10 cellular contexts compared by ENCODE assay signal in the genomic region with DNA sequence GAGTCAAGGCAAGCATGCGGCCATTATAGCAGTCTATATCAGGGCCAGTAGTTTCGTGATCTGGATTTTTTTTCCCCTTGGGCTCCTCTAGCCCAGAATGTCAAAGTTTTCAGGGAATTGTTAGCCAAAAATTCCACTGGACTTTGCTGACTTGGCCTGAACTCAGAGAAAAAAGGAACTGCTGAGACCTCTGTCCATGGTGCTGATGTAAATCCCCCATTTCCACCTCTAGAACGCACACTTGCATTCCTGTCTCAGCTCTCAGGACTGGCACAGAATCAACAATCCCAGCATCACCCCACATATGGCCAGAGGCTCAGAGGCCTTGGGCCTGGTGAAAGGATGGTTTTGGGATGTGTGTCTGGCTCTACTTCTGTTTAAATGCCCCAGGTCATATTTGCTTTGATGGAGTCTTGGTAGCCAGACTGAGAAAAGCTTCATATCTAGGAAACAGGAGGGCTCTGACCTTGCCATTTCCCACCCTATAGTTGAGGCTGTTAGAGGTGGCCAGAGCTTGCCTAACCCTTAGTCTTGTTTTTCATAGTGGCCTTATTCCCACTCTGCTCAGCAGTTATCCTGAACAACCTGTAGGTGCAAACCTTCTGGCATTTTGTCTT. TPM values are rescaled to one million over a fixed set of nuclear protein-coding genes. Genes with fewer than 3 reads are reported as not detected.
DNase-seq lines count a peak whose midpoint lies in the region; ATAC-seq, FAIRE-seq and TF ChIP-seq lines count a peak whose summit lies in the region.
"Had no signal": no experiment of that assay in that cellular context is flagged by ENCODE, and none has a peak within 500 bp of the region (broad histone marks: within the 10 kb centered on the region; RNA-seq: fewer than 3 reads in every experiment).

No MANE protein-coding gene starts in this region.

- no peak overlapping the region for H2BK20ac ChIP-seq in H1 (ENCODE audit: low read length)

- H3K56ac ChIP-seq in H1 (replicated peaks; ENCODE audit: insufficient read length, low read depth, low read length), result no peak overlapping the region

- FAIRE-seq in H1 (lab: Jason Lieb, UNC), result peak; percentile 99

- no peak overlapping the region for H2BK120ac ChIP-seq in H1 (replicated peaks; ENCODE audit: low read depth, low read length)

- no peak overlapping the region for H3K18ac ChIP-seq in H1 (ENCODE audit: extremely low read depth, low read length)

- H3K14ac ChIP-seq in H1 (ENCODE audit: insufficient read length), result no peak overlapping the region

- H4K91ac ChIP-seq in H1 (replicated peaks; ENCODE audit: insufficient read length, low read length), result no peak overlapping the region

- H4K8ac ChIP-seq in H1 (ENCODE audit: extremely low read depth, insufficient read depth, low read length), result no peak overlapping the region

- H3K4ac ChIP-seq in H1 (replicated peaks; ENCODE audit: insufficient read length, low read depth, low read length), result no peak overlapping the region

- H2AFZ ChIP-seq in H1 (ENCODE audit: low read length), result no peak overlapping the region

- no peak overlapping the region for H3K4me2 ChIP-seq in H1 (ENCODE audit: insufficient read depth in 1 of 2, low read depth in 2 of 2, low read length in 2 of 2)

- CTCF ChIA-PET in H1 (lab: Charles Lee; ENCODE audit: partially characterized antibody), result interaction anchor here (0.6 to 1.4 kb wide), 6 partner anchors 11 to 160 kb away, joined by 3 to 7 read pairs (median 3); no protein-coding TSS in a partner anchor

- no peaks in the 10 kb centered on the region for H3K36me3 ChIP-seq in H1 (ENCODE audit: control insufficient read depth in 2 of 4, insufficient read depth in 4 of 4, low read length in 3 of 4)

- no peak overlapping the region for H2BK5ac ChIP-seq in H1 (ENCODE audit: low read depth, low read length)

- no peaks in the 10 kb centered on the region for H3K27me3 ChIP-seq in H1 (replicated peaks in 1 of 4; ENCODE audit: control insufficient read depth in 3 of 4, extremely low read depth in 1 of 4, insufficient read depth in 3 of 4, low read length in 3 of 4)

- H3K9ac ChIP-seq in H1 (replicated peaks in 1 of 4; ENCODE audit: extremely low read depth in 1 of 4, low read depth in 3 of 4, low read length in 3 of 4), result no peak overlapping the region

- H3K9me3 Mint-ChIP-seq in activated CD4-positive, alpha-beta T cell treated with anti-CD3 and anti-CD28 coated beads, Interleukin-2, amount 10 ng/mL, durations not matched to agents 24 days and 14 days, result peaks cover 14% of the 10 kb centered on the region

- no peak overlapping the region for H3K4me3 ChIP-seq in H1 (ENCODE audit: extremely low read depth in 1 of 4, insufficient read depth in 2 of 4, low read depth in 3 of 4, low read length in 4 of 4)
- H3K4me3 ChIP-seq: skin epidermis had no signal

- DNase-seq in activated CD4-positive, alpha-beta T cell treated with anti-CD3 and anti-CD28 coated beads, Interleukin-2, amount 10 ng/mL, durations not matched to agents 24 days and 14 days, result peak; percentile 79
- DNase-seq in activated CD4-positive, alpha-beta T cell treated with anti-CD3 and anti-CD28 coated beads for 1 hour, result no peak
- DNase-seq in NOMO-1 treated with DMSO at 0.1 percent for 48 hours (lab: John Stamatoyannopoulos, UW; ENCODE audit: unreplicated experiment) (peak; percentile 41), H1 (ENCODE audit: low read depth in 1 of 2, low spot score in 2 of 2) (peak in 1 of 2 experiments; percentile 72), mucosa of gallbladder (ENCODE audit: low spot score) (peak; percentile 53), NCI-H2029 treated with DMSO at 0.1 percent for 48 hours (lab: John Stamatoyannopoulos, UW) (no peak)

- no peak overlapping the region for H3K27ac ChIP-seq in H1 (ENCODE audit: low read depth, low read length)
- H3K27ac ChIP-seq: skin epidermis had no signal

- no peaks in the 10 kb centered on the region for H3K9me3 ChIP-seq in H1 (ENCODE audit: insufficient read depth in 2 of 2, low read depth in 1 of 2, low read length in 1 of 2)

- TF ChIP-seq EP300 in H1 (IDR thresholded peaks at IDR 0.05; ENCODE audit: borderline replicate concordance in 1 of 2, low read depth in 2 of 2, low read length in 2 of 2), result no peak

- H3K27ac Mint-ChIP-seq in activated CD4-positive, alpha-beta T cell treated with anti-CD3 and anti-CD28 coated beads, Interleukin-2, amount 10 ng/mL, durations not matched to agents 24 days and 14 days, result no peak overlapping the region
- H3K27ac Mint-ChIP-seq: CD8-positive, alpha-beta T cell had no signal

- H3K79me2 ChIP-seq in H1 (ENCODE audit: control insufficient read depth in 1 of 2, insufficient read depth in 2 of 2, low read length in 2 of 2), result no peaks in the 10 kb centered on the region

- H3K4me3 Mint-ChIP-seq in activated CD4-positive, alpha-beta T cell treated with anti-CD3 and anti-CD28 coated beads, Interleukin-2, amount 10 ng/mL, durations not matched to agents 24 days and 14 days, result no peak overlapping the region
- H3K4me3 Mint-ChIP-seq: CD8-positive, alpha-beta T cell had no signal

- H4K5ac ChIP-seq in H1 (ENCODE audit: insufficient read length, low read depth, low read length), result no peak overlapping the region

- intact Hi-C loops in activated CD4-positive, alpha-beta T cell treated with anti-CD3 and anti-CD28 coated beads, Interleukin-2, amount 10 ng/mL, durations not matched to agents 24 days and 14 days (cut with micrococcal nuclease), result no loop called here

- no peak for TF ChIP-seq POLR2A in H1 (IDR thresholded peaks at IDR 0.05; ENCODE audit: control extremely low read depth in 1 of 2, low read depth in 2 of 2, low read length in 2 of 2)

- TF ChIP-seq RAD21 in H1 (IDR thresholded peaks at IDR 0.05 in 1 of 2, conservative IDR thresholded peaks at IDR 0.05 in 1 of 2; ENCODE audit: low read depth in 2 of 2, low read length in 2 of 2), result peak; percentile 60 to 71

- no peaks in the 10 kb centered on the region for H3K36me3 Mint-ChIP-seq in activated CD4-positive, alpha-beta T cell treated with anti-CD3 and anti-CD28 coated beads, Interleukin-2, amount 10 ng/mL, durations not matched to agents 24 days and 14 days (ENCODE audit: low read depth)
- H3K36me3 Mint-ChIP-seq: CD8-positive, alpha-beta T cell had no signal

- no peaks in the 10 kb centered on the region for H3K79me1 ChIP-seq in H1 (ENCODE audit: low read depth, low read length)

- ATAC-seq in GM19452 (IDR thresholded peaks at IDR 0.05; ENCODE audit: unreplicated experiment) (no peak), HG03439 (IDR thresholded peaks at IDR 0.05; ENCODE audit: unreplicated experiment) (no peak)
- ATAC-seq: CD8-positive, alpha-beta T cell had no signal

- peaks cover 15% of the 10 kb centered on the region for H3K27me3 Mint-ChIP-seq in activated CD4-positive, alpha-beta T cell treated with anti-CD3 and anti-CD28 coated beads, Interleukin-2, amount 10 ng/mL, durations not matched to agents 24 days and 14 days

- 15% methylated on average over 3 of the region's 3 CpGs; no CpG with 5 or more reads in 1 of the 2 experiments for WGBS in H1 (ENCODE audit: extremely low coverage in 1 of 2, insufficient coverage in 1 of 2, insufficient read length in 1 of 2, insufficient replicate concordance in 2 of 2, low coverage in 1 of 2, low lambda C conversion rate in 2 of 2, missing lambda C conversion rate in 1 of 2), 2 experiments

- H2AK5ac ChIP-seq in H1 (ENCODE audit: low read depth, low read length), result no peak overlapping the region

- no peaks in the 10 kb centered on the region for H4K20me1 ChIP-seq in H1 (replicated peaks in 1 of 2; ENCODE audit: control insufficient read depth in 1 of 2, insufficient read depth in 2 of 2, low read length in 2 of 2)

- no peaks in the 10 kb centered on the region for H3K4me1 ChIP-seq in H1 (replicated peaks in 1 of 4; ENCODE audit: control insufficient read depth in 3 of 4, insufficient read depth in 4 of 4, low read length in 3 of 4)

- no peaks in the 10 kb centered on the region for H3K4me1 Mint-ChIP-seq in activated CD4-positive, alpha-beta T cell treated with anti-CD3 and anti-CD28 coated beads, Interleukin-2, amount 10 ng/mL, durations not matched to agents 24 days and 14 days

- peak; percentile 41 to 81 (median 61) for TF ChIP-seq CTCF in H1 (IDR thresholded peaks at IDR 0.05; ENCODE audit: control extremely low read depth in 1 of 3, insufficient read depth in 1 of 3, low read depth in 1 of 3, low read length in 3 of 3)

- H2BK15ac ChIP-seq in H1 (ENCODE audit: low read length), result no peak overlapping the region

- no peak overlapping the region for H3K23ac ChIP-seq in H1 (ENCODE audit: insufficient read length)

- POLR2A ChIA-PET in H1 (lab: Charles Lee; ENCODE audit: partially characterized antibody), result interaction anchor here (0.7 kb wide), 1 partner anchor 17 kb away, joined by 4 read pairs; the partner anchor contains the start of gene EFCAB14

- H2BK12ac ChIP-seq in H1 (ENCODE audit: low read depth, low read length), result no peak overlapping the region

- peaks cover 1% of the 10 kb centered on the region; the same call in 1 of the 2 replicates for H3K23me2 ChIP-seq in H1 (ENCODE audit: low read depth, low read length)

TF ChIP-seq in H1, 55 proteins besides CTCF, POLR2A, EP300 and RAD21:
- TF ChIP-seq BACH1 (IDR thresholded peaks at IDR 0.05; ENCODE audit: low read length), result peak; percentile 13; the same call in 1 of the 2 replicates
- peak; percentile 89 for TF ChIP-seq TEAD4 (IDR thresholded peaks at IDR 0.05; ENCODE audit: low read depth, low read length)
- no peak for TF ChIP-seq SAP30 (IDR thresholded peaks at IDR 0.05; ENCODE audit: insufficient read depth, insufficient replicate concordance, low read length)
- TF ChIP-seq SIN3A (conservative IDR thresholded peaks at IDR 0.05 in 1 of 2, IDR thresholded peaks at IDR 0.05 in 1 of 2; ENCODE audit: low read depth in 1 of 2, low read length in 2 of 2), result peak; percentile 76 to 85; a peak in 3 of 4 replicates
- TF ChIP-seq MAFK (IDR thresholded peaks at IDR 0.05; ENCODE audit: low read depth, low read length), result peak; percentile 17; the same call in 1 of the 2 replicates
TF ChIP-seq in H1: peak in this region for 4.

RNA-seq across cellular contexts. Expression of gene EFCAB14, which starts 16.9 kb away (rescaled TPM):
- 63.9 and 70.4 TPM in 2 replicates for total RNA-seq in activated CD4-positive, alpha-beta T cell treated with anti-CD3 and anti-CD28 coated beads, Interleukin-2, amount 10 ng/mL, durations not matched to agents 24 days and 14 days
- 36.9 and 40.4 TPM in 2 replicates for total RNA-seq in H1 (2021; fragmentation: NEBNext Ultra II Directional; extraction: Animal tissue kit (Norgen Biotek cat#: 25700))
- 14.0 and 19.4 TPM in 2 replicates for polyA plus RNA-seq in H1 (2011; rRNA removed)
- 20.0 TPM for polyA plus RNA-seq in H1 (2011; cell fraction: cytosol; rRNA removed)
- 18.3 TPM for polyA plus RNA-seq in H1 (2011; cell fraction: nucleus; rRNA removed)
- polyA plus RNA-seq in H1 (2012, experiment 1 of 2), result 13.3 to 19.9 TPM (median 17.7 TPM) in 4 replicates
- 4.5 TPM for polyA plus RNA-seq in H1 (2012, experiment 2 of 2)
- polyA plus RNA-seq in H1 (2013, experiment 1 of 2), result 35.7 TPM
- polyA plus RNA-seq in H1 (2013, experiment 2 of 2), result 37.0 TPM
- polyA minus RNA-seq in H1 (2011; rRNA and poly(A)+ RNA removed), result 28.2 and 35.7 TPM in 2 replicates
- polyA minus RNA-seq in H1 (2011; cell fraction: cytosol; rRNA and poly(A)+ RNA removed), result 26.2 TPM
- polyA minus RNA-seq in H1 (2011; cell fraction: nucleus; rRNA and poly(A)+ RNA removed), result 37.0 TPM
- 128 TPM for total RNA-seq in mucosa of gallbladder

Comparison
In these comparisons a context has a peak if more than half of its experiments do, and no peak if none do; other contexts are left out.
1. DNase-seq: peak in activated CD4-positive, alpha-beta T cell treated with anti-CD3 and anti-CD28 coated beads, Interleukin-2, amount 10 ng/mL, durations not matched to agents 24 days and 14 days (single experiment), NOMO-1 treated with DMSO at 0.1 percent for 48 hours (single experiment) and mucosa of gallbladder (single experiment); none in activated CD4-positive, alpha-beta T cell treated with anti-CD3 and anti-CD28 coated beads for 1 hour (single experiment) and NCI-H2029 treated with DMSO at 0.1 percent for 48 hours (single experiment).